8 cellular contexts compared by ENCODE assay signal in genomic region chr1:44354840-44355581, GRCh38. TPM values are rescaled to one million over a fixed set of nuclear protein-coding genes. Genes with fewer than 3 reads are reported as not detected.
DNase-seq lines count a peak whose midpoint lies in the region; TF ChIP-seq lines count a peak whose summit lies in the region.

Gene ERI3 (minus strand): TSS chr1:44355257. CDS start chr1:44355026, 231 bp downstream.

- no peak within 1 kb of the TSS for H2BK120ac ChIP-seq in H9 (ENCODE audit: low read depth, low read length, poor library complexity, severe bottlenecking)

- no peak within 1 kb of the TSS for H3K56ac ChIP-seq in H9 (ENCODE audit: insufficient read length, low read depth, low read length)

- TF ChIP-seq CTCF in H9 (conservative IDR thresholded peaks at IDR 0.05) (no peak), fibroblast of the aortic adventitia (IDR thresholded peaks at IDR 0.05; ENCODE audit: insufficient read depth, low read length) (no peak), nephron (IDR thresholded peaks at IDR 0.05; ENCODE audit: unreplicated experiment in 3 of 3) (no peak)

- H2BK5ac ChIP-seq in H9 (ENCODE audit: insufficient read length, low read length): no peak within 1 kb of the TSS

- H2AK5ac ChIP-seq in H9 (ENCODE audit: insufficient read length, low read length): no peak within 1 kb of the TSS

- H3K27ac Mint-ChIP-seq in H9 (peak within 1 kb of the TSS; percentile 72 to 98 (median 82); a peak in 6 of 7 replicates), nephron (peak within 1 kb of the TSS; percentile 45 to 91 (median 87))
- peak within 1 kb of the TSS; percentile 83 for H3K27ac Mint-ChIP-seq in stimulated activated naive CD8-positive, alpha-beta T cell treated with anti-CD3 and anti-CD28 coated beads, Interleukin-15, Interleukin-2, amounts not matched to agents 100 ng/mL and 50 ng/mL, for 24 hours

- H3K79me2 ChIP-seq in H9 (ENCODE audit: insufficient read depth, low read length): peaks cover 4% of the 10 kb centered on the region; the same call in 1 of the 2 replicates

- H2BK15ac ChIP-seq in H9 (ENCODE audit: low read depth, low read length): no peak within 1 kb of the TSS

- H2BK12ac ChIP-seq in H9 (ENCODE audit: insufficient read length, low read depth, low read length): no peak within 1 kb of the TSS

- H3K4me2 ChIP-seq in H9 (ENCODE audit: insufficient read depth, insufficient read length, low read length): peak within 1 kb of the TSS; percentile 97

- peak within 1 kb of the TSS; percentile 83 to 88 for H3K4me3 Mint-ChIP-seq in H9
- peak within 1 kb of the TSS; percentile 95 to 98 (median 96) for H3K4me3 Mint-ChIP-seq in nephron
- H3K4me3 Mint-ChIP-seq in stimulated activated naive CD8-positive, alpha-beta T cell treated with anti-CD3 and anti-CD28 coated beads, Interleukin-15, Interleukin-2, amounts not matched to agents 100 ng/mL and 50 ng/mL, for 24 hours: peak within 1 kb of the TSS; percentile 94

- H3K9me3 ChIP-seq in H9 (ENCODE audit: control insufficient read depth, low read depth, low read length) (no peaks in the 10 kb centered on the region), MG63 (no peaks in the 10 kb centered on the region)

- peaks cover 0 to 5% (median 0%) of the 10 kb centered on the region in 3 experiments; a peak in 2 of 7 replicates for H3K36me3 Mint-ChIP-seq in H9 (ENCODE audit: insufficient read depth in 1 of 3, low read depth in 3 of 3)
- H3K36me3 Mint-ChIP-seq in nephron (ENCODE audit: low read depth): peaks cover 14% of the 10 kb centered on the region
- H3K36me3 Mint-ChIP-seq in stimulated activated naive CD8-positive, alpha-beta T cell treated with anti-CD3 and anti-CD28 coated beads, Interleukin-15, Interleukin-2, amounts not matched to agents 100 ng/mL and 50 ng/mL, for 24 hours (ENCODE audit: low read depth): peaks cover 11% of the 10 kb centered on the region

- H3K4me1 Mint-ChIP-seq in H9 (peaks cover 40 to 44% of the 10 kb centered on the region in 2 experiments), nephron (peaks cover 47% of the 10 kb centered on the region)
- H3K4me1 Mint-ChIP-seq in stimulated activated naive CD8-positive, alpha-beta T cell treated with anti-CD3 and anti-CD28 coated beads, Interleukin-15, Interleukin-2, amounts not matched to agents 100 ng/mL and 50 ng/mL, for 24 hours (ENCODE audit: low read depth): peaks cover 30% of the 10 kb centered on the region

- H2BK20ac ChIP-seq in H9 (ENCODE audit: low read depth, low read length, poor library complexity, severe bottlenecking): no peak within 1 kb of the TSS

- H3K23ac ChIP-seq in H9 (ENCODE audit: insufficient read length, low read depth, low read length): no peak within 1 kb of the TSS

- H3K4me3 ChIP-seq in MG63: peak within 1 kb of the TSS; percentile 80
- H3K4me3 ChIP-seq in fibroblast of the aortic adventitia (ENCODE audit: low read depth, low read length): peak within 1 kb of the TSS; percentile 82

- H3K18ac ChIP-seq in H9 (ENCODE audit: insufficient read length, low read depth, low read length): peak within 1 kb of the TSS; percentile 48

- no peak within 1 kb of the TSS for H3K4ac ChIP-seq in H9 (ENCODE audit: low read depth, low read length)

- WGBS in H9 (ENCODE audit: extremely low coverage, insufficient read length, low lambda C conversion rate): no CpG with 5 or more reads among the region's 65 CpGs

- no peak within 1 kb of the TSS for H4K91ac ChIP-seq in H9 (ENCODE audit: insufficient read length, low read depth, low read length)

- no peak within 1 kb of the TSS for H4K5ac ChIP-seq in H9 (ENCODE audit: insufficient read length, low read depth, low read length)

- peak within 1 kb of the TSS; percentile 88 for H2AFZ ChIP-seq in H9 (ENCODE audit: low read length)

- no peaks in the 10 kb centered on the region for H4K20me1 ChIP-seq in H9 (ENCODE audit: control insufficient read depth, insufficient read depth, insufficient read length)

- peak within 1 kb of the TSS; percentile 71 for H3K9ac ChIP-seq in H9 (ENCODE audit: extremely low read depth, insufficient read length, low read length)

- H4K8ac ChIP-seq in H9 (replicated peaks; ENCODE audit: insufficient read length, low read depth, low read length): no peak within 1 kb of the TSS

- no peaks in the 10 kb centered on the region for H3K79me1 ChIP-seq in H9 (ENCODE audit: insufficient read depth, low read depth, low read length, poor library complexity, severe bottlenecking)

- H3K9me3 Mint-ChIP-seq in H9 (no peaks in the 10 kb centered on the region), nephron (no peaks in the 10 kb centered on the region)
- no peaks in the 10 kb centered on the region for H3K9me3 Mint-ChIP-seq in stimulated activated naive CD8-positive, alpha-beta T cell treated with anti-CD3 and anti-CD28 coated beads, Interleukin-15, Interleukin-2, amounts not matched to agents 100 ng/mL and 50 ng/mL, for 24 hours

- peaks cover 9% of the 10 kb centered on the region for H3K36me3 ChIP-seq in MG63

- peaks cover 2% of the 10 kb centered on the region; the same call in 1 of the 2 replicates for H3K4me1 ChIP-seq in H9 (ENCODE audit: insufficient read depth, low read length)

- H3K14ac ChIP-seq in H9 (ENCODE audit: insufficient read depth, low read length): peak within 1 kb of the TSS; percentile 86

- no peak within 1 kb of the TSS for H3T11ph ChIP-seq in H9 (ENCODE audit: low read length)

- H3K27me3 ChIP-seq in H9 (ENCODE audit: insufficient read depth, low read length) (no peaks in the 10 kb centered on the region), MG63 (no peaks in the 10 kb centered on the region)

- no peak within 1 kb of the TSS for H3K27ac ChIP-seq in H9 (ENCODE audit: insufficient read length, low read depth, low read length)

- peak; percentile 98 for DNase-seq in ELR (ENCODE audit: low read depth)
- peak; percentile 98 for DNase-seq in H9
- peak; percentile 97 for DNase-seq in MG63
- DNase-seq in SHP77 treated with DMSO at 0.1 percent for 48 hours (lab: John Stamatoyannopoulos, UW): peak; percentile 92
- peak; percentile 99 for DNase-seq in activated effector memory CD4-positive, alpha-beta T cell treated with anti-CD3 and anti-CD28 coated beads, Interleukin-2, amount 50 U/mL, for 16 hours
- peak; percentile 96 for DNase-seq in fibroblast of the aortic adventitia (ENCODE audit: low read depth)

- peaks cover 6% of the 10 kb centered on the region for H3K23me2 ChIP-seq in H9 (ENCODE audit: insufficient read length, low read depth, low read length, poor library complexity, severe bottlenecking)

- no peaks in the 10 kb centered on the region for H3K27me3 Mint-ChIP-seq in H9 (ENCODE audit: low read depth)
- peaks cover 10% of the 10 kb centered on the region for H3K27me3 Mint-ChIP-seq in nephron (ENCODE audit: low read depth)
- no peaks in the 10 kb centered on the region for H3K27me3 Mint-ChIP-seq in stimulated activated naive CD8-positive, alpha-beta T cell treated with anti-CD3 and anti-CD28 coated beads, Interleukin-15, Interleukin-2, amounts not matched to agents 100 ng/mL and 50 ng/mL, for 24 hours

RNA-seq across cellular contexts. Expression of gene ERI3, which starts in this region (rescaled TPM):
- total RNA-seq in H9 (2021) (59.7 and 61.6 TPM in 2 replicates), fibroblast of the aortic adventitia (ENCODE audit: low replicate concordance) (50.0 and 64.3 TPM in 2 replicates)
- 89.7 and 147 TPM in 2 replicates for total RNA-seq in MG63 (2014; rRNA removed; shearing (Covaris generic); ENCODE audit: low replicate concordance)
